In genomic region chr1:155859881-155860841, GRCh38 we compare ENCODE assay signal across 1 cellular context.
TF ChIP-seq lines count a peak whose summit lies in the region.

No MANE protein-coding gene starts in this region.

TF ChIP-seq in HepG2, 621 proteins besides CTCF, POLR2A, EP300 and RAD21 (continued from another document):
- TF ChIP-seq SAP130 (CRISPR knock-in tag; IDR thresholded peaks at IDR 0.05; ENCODE audit: low read depth), result peak; percentile 31; the same call in 1 of the 2 replicates
- no peak for TF ChIP-seq SPEN (CRISPR knock-in tag; IDR thresholded peaks at IDR 0.05; ENCODE audit: low read depth)
- no peak for TF ChIP-seq U2AF2 (IDR thresholded peaks at IDR 0.05; ENCODE audit: low read depth, low read length)
- TF ChIP-seq, protein P1, sequence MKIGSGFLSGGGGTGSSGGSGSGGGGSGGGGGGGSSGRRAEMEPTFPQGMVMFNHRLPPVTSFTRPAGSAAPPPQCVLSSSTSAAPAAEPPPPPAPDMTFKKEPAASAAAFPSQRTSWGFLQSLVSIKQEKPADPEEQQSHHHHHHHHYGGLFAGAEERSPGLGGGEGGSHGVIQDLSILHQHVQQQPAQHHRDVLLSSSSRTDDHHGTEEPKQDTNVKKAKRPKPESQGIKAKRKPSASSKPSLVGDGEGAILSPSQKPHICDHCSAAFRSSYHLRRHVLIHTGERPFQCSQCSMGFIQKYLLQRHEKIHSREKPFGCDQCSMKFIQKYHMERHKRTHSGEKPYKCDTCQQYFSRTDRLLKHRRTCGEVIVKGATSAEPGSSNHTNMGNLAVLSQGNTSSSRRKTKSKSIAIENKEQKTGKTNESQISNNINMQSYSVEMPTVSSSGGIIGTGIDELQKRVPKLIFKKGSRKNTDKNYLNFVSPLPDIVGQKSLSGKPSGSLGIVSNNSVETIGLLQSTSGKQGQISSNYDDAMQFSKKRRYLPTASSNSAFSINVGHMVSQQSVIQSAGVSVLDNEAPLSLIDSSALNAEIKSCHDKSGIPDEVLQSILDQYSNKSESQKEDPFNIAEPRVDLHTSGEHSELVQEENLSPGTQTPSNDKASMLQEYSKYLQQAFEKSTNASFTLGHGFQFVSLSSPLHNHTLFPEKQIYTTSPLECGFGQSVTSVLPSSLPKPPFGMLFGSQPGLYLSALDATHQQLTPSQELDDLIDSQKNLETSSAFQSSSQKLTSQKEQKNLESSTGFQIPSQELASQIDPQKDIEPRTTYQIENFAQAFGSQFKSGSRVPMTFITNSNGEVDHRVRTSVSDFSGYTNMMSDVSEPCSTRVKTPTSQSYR (CRISPR knock-in tag; IDR thresholded peaks at IDR 0.05; ENCODE audit: borderline replicate concordance), result peak; percentile 63; the same call in 1 of the 2 replicates
- no peak for TF ChIP-seq ZNF614 (CRISPR knock-in tag; IDR thresholded peaks at IDR 0.05; ENCODE audit: borderline replicate concordance)
- no peak for TF ChIP-seq ZSCAN25 (CRISPR knock-in tag; IDR thresholded peaks at IDR 0.05)
- peak; percentile 56 for TF ChIP-seq CREB1 (IDR thresholded peaks at IDR 0.05)
- 0 out of 2 replicates have a peak, but pooled peaks have one; percentile 16 for TF ChIP-seq CREB1 (CRISPR knock-in tag; IDR thresholded peaks at IDR 0.05)
- TF ChIP-seq, protein P2, sequence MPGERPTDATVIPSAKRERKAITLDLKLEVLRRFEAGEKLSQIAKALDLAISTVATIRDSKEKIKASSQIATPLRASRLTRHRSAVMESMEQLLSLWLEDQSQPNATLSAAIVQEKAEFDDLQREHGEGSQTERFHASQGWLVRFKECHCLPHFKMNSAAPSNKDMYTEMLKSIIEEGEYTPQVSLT (CRISPR knock-in tag; IDR thresholded peaks at IDR 0.05; ENCODE audit: borderline replicate concordance, low read depth), result no peak
- TF ChIP-seq SUZ12 (IDR thresholded peaks at IDR 0.05; ENCODE audit: low read depth, low read length), result no peak
- no peak for TF ChIP-seq XBP1 (CRISPR knock-in tag; IDR thresholded peaks at IDR 0.05)
- no peak for TF ChIP-seq CBX1 (IDR thresholded peaks at IDR 0.05; ENCODE audit: low read depth)
- TF ChIP-seq TRAFD1 (CRISPR knock-in tag; IDR thresholded peaks at IDR 0.05; ENCODE audit: borderline replicate concordance), result no peak
- TF ChIP-seq ZFP62 (CRISPR knock-in tag; IDR thresholded peaks at IDR 0.05), result no peak
- no peak for TF ChIP-seq AGO2 (optimal IDR thresholded peaks at IDR 0.05; ENCODE audit: low read depth, low read length)
- no peak for TF ChIP-seq JARID2 (CRISPR knock-in tag; IDR thresholded peaks at IDR 0.05; ENCODE audit: insufficient replicate concordance)
- no peak for TF ChIP-seq SRF (IDR thresholded peaks at IDR 0.05; ENCODE audit: low read depth, low read length)
- 0 out of 2 replicates have a peak, but pooled peaks have one; percentile 30 for TF ChIP-seq FOXA3 (CRISPR knock-in tag; IDR thresholded peaks at IDR 0.05)
- no peak for TF ChIP-seq SOX6 (IDR thresholded peaks at IDR 0.05)
- TF ChIP-seq SOX6 (CRISPR knock-in tag; IDR thresholded peaks at IDR 0.05), result peak; percentile 18; the same call in 1 of the 2 replicates
- TF ChIP-seq ZNF7 (CRISPR knock-in tag; IDR thresholded peaks at IDR 0.05), result no peak
- TF ChIP-seq POLR2AphosphoS5 (IDR thresholded peaks at IDR 0.05; ENCODE audit: low read depth, low read length), result no peak
- TF ChIP-seq STAT5B (CRISPR knock-in tag; IDR thresholded peaks at IDR 0.05), result no peak
- TF ChIP-seq, protein P3, sequence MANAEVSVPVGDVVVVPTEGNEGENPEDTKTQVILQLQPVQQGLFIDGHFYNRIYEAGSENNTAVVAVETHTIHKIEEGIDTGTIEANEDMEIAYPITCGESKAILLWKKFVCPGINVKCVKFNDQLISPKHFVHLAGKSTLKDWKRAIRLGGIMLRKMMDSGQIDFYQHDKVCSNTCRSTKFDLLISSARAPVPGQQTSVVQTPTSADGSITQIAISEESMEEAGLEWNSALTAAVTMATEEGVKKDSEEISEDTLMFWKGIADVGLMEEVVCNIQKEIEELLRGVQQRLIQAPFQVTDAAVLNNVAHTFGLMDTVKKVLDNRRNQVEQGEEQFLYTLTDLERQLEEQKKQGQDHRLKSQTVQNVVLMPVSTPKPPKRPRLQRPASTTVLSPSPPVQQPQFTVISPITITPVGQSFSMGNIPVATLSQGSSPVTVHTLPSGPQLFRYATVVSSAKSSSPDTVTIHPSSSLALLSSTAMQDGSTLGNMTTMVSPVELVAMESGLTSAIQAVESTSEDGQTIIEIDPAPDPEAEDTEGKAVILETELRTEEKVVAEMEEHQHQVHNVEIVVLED (CRISPR knock-in tag; IDR thresholded peaks at IDR 0.05; ENCODE audit: borderline replicate concordance), result no peak
- no peak for TF ChIP-seq NFE2 (CRISPR knock-in tag; IDR thresholded peaks at IDR 0.05)
- peak; percentile 97 for TF ChIP-seq ATF7 (IDR thresholded peaks at IDR 0.05)
- peak; percentile 80 for TF ChIP-seq ATF7 (CRISPR knock-in tag; IDR thresholded peaks at IDR 0.05)
- TF ChIP-seq ZFP36L1 (CRISPR knock-in tag; IDR thresholded peaks at IDR 0.05), result no peak
- no peak for TF ChIP-seq ZNF557 (CRISPR knock-in tag; IDR thresholded peaks at IDR 0.05)
- TF ChIP-seq CEBPB (IDR thresholded peaks at IDR 0.05; ENCODE audit: borderline replicate concordance, low read depth, low read length), result 0 out of 2 replicates have a peak, but pooled peaks have one; percentile 10
- TF ChIP-seq ZBTB7A (CRISPR knock-in tag; IDR thresholded peaks at IDR 0.05), result no peak
- peak; percentile 40; the same call in 1 of the 2 replicates for TF ChIP-seq ZFX (CRISPR knock-in tag; IDR thresholded peaks at IDR 0.05; ENCODE audit: low read depth)
- peak; percentile 78 for TF ChIP-seq ATF2 (CRISPR knock-in tag; IDR thresholded peaks at IDR 0.05)
TF ChIP-seq in HepG2: peak in this region for 13.
